7 cellular contexts compared by ENCODE assay signal in the genomic region with DNA sequence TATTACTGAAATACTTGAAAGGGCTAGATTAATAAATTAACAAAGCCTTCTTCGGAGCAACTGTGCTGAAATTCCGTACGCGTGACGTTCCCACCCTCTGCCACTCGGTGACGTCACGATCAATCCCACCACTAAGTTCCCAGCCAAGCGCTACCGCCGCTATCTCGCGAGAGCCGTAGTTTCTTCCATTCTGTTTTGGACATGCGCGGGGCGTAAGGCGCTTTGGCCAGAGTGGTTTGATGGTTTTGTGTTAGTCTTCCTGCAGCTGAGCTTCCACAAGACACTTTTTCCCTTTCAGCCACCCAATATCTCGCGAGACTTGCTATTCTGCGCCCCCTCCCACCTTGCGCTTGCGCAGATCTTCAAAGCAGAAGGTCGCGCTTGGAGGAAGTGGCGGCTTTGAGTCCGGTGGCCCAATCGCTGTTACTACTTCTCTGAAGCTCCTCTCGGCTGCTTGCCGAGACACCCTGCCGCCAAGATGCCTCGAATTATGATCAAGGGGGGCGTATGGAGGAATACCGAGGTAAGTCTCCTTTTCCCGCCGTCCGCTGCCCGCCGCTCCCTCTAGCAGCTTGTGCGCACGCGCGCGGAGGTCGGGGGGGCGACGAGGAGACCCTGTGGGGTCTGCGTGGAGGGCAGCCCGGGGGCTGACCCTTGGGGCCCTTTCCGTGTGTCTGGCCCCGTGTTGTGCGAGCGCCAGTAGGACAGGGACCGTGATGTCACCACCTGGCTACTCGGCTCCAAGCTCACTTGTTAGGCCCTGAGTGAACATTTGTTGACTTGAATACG. TPM values are rescaled to one million over a fixed set of nuclear protein-coding genes. Genes with fewer than 3 reads are reported as not detected.
DNase-seq lines count a peak whose midpoint lies in the region; ATAC-seq, FAIRE-seq and TF ChIP-seq lines count a peak whose summit lies in the region.

A gene (plus strand): TSS at position 361 of the 789 bp plus-strand sequence. CDS start 118 bp downstream, at position 479.

- TF ChIP-seq CTCF in hepatocyte (IDR thresholded peaks at IDR 0.05; ENCODE audit: poor library complexity): no peak

- peak within 1 kb of the TSS; percentile 78 for H3K4me2 ChIP-seq in hepatocyte

- H3K36me3 ChIP-seq in hepatocyte (replicated peaks; ENCODE audit: insufficient read depth, low read depth): no peaks in the 10 kb centered on the region

- H3K27me3 ChIP-seq in hepatocyte: no peaks in the 10 kb centered on the region

- peak within 1 kb of the TSS; percentile 72 for H2AFZ ChIP-seq in hepatocyte

- ATAC-seq in HG02981 (IDR thresholded peaks at IDR 0.05; ENCODE audit: unreplicated experiment): peak; percentile 88

- H3K9me2 ChIP-seq in hepatocyte (replicated peaks; ENCODE audit: insufficient read depth): no peaks in the 10 kb centered on the region

- under 1% methylated on average over 53 of the region's 56 CpGs for WGBS in hepatocyte (ENCODE audit: low lambda C conversion rate, missing lambda C conversion rate)

- DNase-seq in GM18507 (ENCODE audit: extremely low spot score, insufficient read length, low read depth) (peak; percentile 96), NCI-H2081 (lab: John Stamatoyannopoulos, UW) (peak; percentile 97 to 98), T1000 (lab: John Stamatoyannopoulos, UW) (peak; percentile 95), astrocyte of the hippocampus (ENCODE audit: low read depth, low spot score) (peak; percentile 99), hepatocyte (ENCODE audit: low spot score) (peak; percentile 98), renal cortical epithelial cell (ENCODE audit: low read depth) (peak; percentile 98)

- H3K79me2 ChIP-seq in hepatocyte: peaks cover 39% of the 10 kb centered on the region

- peak within 1 kb of the TSS; percentile 94 for H3K27ac ChIP-seq in hepatocyte

- H3K4me1 ChIP-seq in hepatocyte (ENCODE audit: insufficient read depth): peaks cover 11% of the 10 kb centered on the region

- H4K20me1 ChIP-seq in hepatocyte (ENCODE audit: insufficient read depth, poor library complexity, severe bottlenecking): peaks cover 24% of the 10 kb centered on the region

- FAIRE-seq in GM18507 (lab: Jason Lieb, UNC): peak; percentile 98

- H3K9me3 ChIP-seq in hepatocyte (ENCODE audit: low read depth): no peaks in the 10 kb centered on the region

- peak within 1 kb of the TSS; percentile 68 for H3K4me3 ChIP-seq in hepatocyte

RNA-seq across cellular contexts. Expression of the gene that starts here (rescaled TPM):
- total RNA-seq in hepatocyte: 22.8 and 23.1 TPM in 2 replicates
- polyA plus RNA-seq in hepatocyte: 10.0 and 12.5 TPM in 2 replicates
- 23.6 and 27.3 TPM in 2 replicates for total RNA-seq in renal cortical epithelial cell

Comparison
In these comparisons a context has a peak if more than half of its experiments do, and no peak if none do; other contexts are left out.
1. Peak in every context shown above with its lines: DNase-seq, ATAC-seq, H3K4me3 ChIP-seq and H3K27ac ChIP-seq.